ENCODE assay signal across 1 cellular context in genomic region chr5:126971455-126972019, GRCh38.
TF ChIP-seq lines count a peak whose summit lies in the region.

No MANE protein-coding gene starts in this region.

TF ChIP-seq in HepG2, 621 proteins besides CTCF, POLR2A, EP300 and RAD21 (continued from another document):
- TF ChIP-seq ATF6 (CRISPR knock-in tag; conservative IDR thresholded peaks at IDR 0.05) (no peak), ZNF576 (CRISPR knock-in tag; IDR thresholded peaks at IDR 0.05) (no peak), RBAK (CRISPR knock-in tag; IDR thresholded peaks at IDR 0.05) (no peak)
TF ChIP-seq in HepG2: peak in this region for 0.
